Comparison of ENCODE assay signal across 1 cellular context in genomic region chr9:93064392-93065124, GRCh38.
A peak's percentile ranks its signal among the peaks of the same experiment; 100 is the strongest.
TF ChIP-seq lines count a peak whose summit lies in the region.

No MANE protein-coding gene starts in this region.

TF ChIP-seq in K562, 482 proteins besides CTCF, POLR2A, EP300 and RAD21 (continued from another document and continues in another):
- TF ChIP-seq, protein P1, sequence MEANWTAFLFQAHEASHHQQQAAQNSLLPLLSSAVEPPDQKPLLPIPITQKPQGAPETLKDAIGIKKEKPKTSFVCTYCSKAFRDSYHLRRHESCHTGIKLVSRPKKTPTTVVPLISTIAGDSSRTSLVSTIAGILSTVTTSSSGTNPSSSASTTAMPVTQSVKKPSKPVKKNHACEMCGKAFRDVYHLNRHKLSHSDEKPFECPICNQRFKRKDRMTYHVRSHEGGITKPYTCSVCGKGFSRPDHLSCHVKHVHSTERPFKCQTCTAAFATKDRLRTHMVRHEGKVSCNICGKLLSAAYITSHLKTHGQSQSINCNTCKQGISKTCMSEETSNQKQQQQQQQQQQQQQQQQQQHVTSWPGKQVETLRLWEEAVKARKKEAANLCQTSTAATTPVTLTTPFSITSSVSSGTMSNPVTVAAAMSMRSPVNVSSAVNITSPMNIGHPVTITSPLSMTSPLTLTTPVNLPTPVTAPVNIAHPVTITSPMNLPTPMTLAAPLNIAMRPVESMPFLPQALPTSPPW (CRISPR knock-in tag; IDR thresholded peaks at IDR 0.05) = peak; percentile 75
- TF ChIP-seq CTBP1 (IDR thresholded peaks at IDR 0.05; ENCODE audit: borderline replicate concordance) = peak; percentile 93
- no peak for TF ChIP-seq SAFB2 (IDR thresholded peaks at IDR 0.05; ENCODE audit: borderline replicate concordance, low read depth, low read length, severe bottlenecking)
- TF ChIP-seq MAZ (CRISPR knock-in tag; conservative IDR thresholded peaks at IDR 0.05 in 1 of 2, IDR thresholded peaks at IDR 0.05 in 1 of 2) = peak; percentile 63 to 70
- no peak for TF ChIP-seq GATA2 (CRISPR knock-in tag; IDR thresholded peaks at IDR 0.05)
- TF ChIP-seq MYNN (IDR thresholded peaks at IDR 0.05) = peak; percentile 53; the same call in 1 of the 2 replicates
- TF ChIP-seq MYNN (CRISPR knock-in tag; IDR thresholded peaks at IDR 0.05) = no peak
- TF ChIP-seq, protein P2, sequence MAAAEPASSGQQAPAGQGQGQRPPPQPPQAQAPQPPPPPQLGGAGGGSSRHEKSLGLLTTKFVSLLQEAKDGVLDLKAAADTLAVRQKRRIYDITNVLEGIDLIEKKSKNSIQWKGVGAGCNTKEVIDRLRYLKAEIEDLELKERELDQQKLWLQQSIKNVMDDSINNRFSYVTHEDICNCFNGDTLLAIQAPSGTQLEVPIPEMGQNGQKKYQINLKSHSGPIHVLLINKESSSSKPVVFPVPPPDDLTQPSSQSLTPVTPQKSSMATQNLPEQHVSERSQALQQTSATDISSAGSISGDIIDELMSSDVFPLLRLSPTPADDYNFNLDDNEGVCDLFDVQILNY (CRISPR knock-in tag; IDR thresholded peaks at IDR 0.05) = 0 out of 2 replicates have a peak, but pooled peaks have one; percentile 76
- no peak for TF ChIP-seq ZNF124 (CRISPR knock-in tag; IDR thresholded peaks at IDR 0.05)
- no peak for TF ChIP-seq ZNF232 (CRISPR knock-in tag; IDR thresholded peaks at IDR 0.05)
- TF ChIP-seq NFIC (IDR thresholded peaks at IDR 0.05) = no peak
- TF ChIP-seq, protein P3, sequence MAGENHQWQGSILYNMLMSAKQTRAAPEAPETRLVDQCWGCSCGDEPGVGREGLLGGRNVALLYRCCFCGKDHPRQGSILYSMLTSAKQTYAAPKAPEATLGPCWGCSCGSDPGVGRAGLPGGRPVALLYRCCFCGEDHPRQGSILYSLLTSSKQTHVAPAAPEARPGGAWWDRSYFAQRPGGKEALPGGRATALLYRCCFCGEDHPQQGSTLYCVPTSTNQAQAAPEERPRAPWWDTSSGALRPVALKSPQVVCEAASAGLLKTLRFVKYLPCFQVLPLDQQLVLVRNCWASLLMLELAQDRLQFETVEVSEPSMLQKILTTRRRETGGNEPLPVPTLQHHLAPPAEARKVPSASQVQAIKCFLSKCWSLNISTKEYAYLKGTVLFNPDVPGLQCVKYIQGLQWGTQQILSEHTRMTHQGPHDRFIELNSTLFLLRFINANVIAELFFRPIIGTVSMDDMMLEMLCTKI (IDR thresholded peaks at IDR 0.05; ENCODE audit: partially characterized antibody) = no peak
- TF ChIP-seq ARID1B (IDR thresholded peaks at IDR 0.05) = peak; percentile 66; the same call in 1 of the 2 replicates
- TF ChIP-seq SMARCA4 (IDR thresholded peaks at IDR 0.05) = peak; percentile 43; the same call in 1 of the 2 replicates
- TF ChIP-seq, protein P4, sequence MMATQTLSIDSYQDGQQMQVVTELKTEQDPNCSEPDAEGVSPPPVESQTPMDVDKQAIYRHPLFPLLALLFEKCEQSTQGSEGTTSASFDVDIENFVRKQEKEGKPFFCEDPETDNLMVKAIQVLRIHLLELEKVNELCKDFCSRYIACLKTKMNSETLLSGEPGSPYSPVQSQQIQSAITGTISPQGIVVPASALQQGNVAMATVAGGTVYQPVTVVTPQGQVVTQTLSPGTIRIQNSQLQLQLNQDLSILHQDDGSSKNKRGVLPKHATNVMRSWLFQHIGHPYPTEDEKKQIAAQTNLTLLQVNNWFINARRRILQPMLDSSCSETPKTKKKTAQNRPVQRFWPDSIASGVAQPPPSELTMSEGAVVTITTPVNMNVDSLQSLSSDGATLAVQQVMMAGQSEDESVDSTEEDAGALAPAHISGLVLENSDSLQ (IDR thresholded peaks at IDR 0.05) = peak; percentile 92
- no peak for TF ChIP-seq HNRNPUL1 (IDR thresholded peaks at IDR 0.05; ENCODE audit: low read length)
- TF ChIP-seq TOE1 (IDR thresholded peaks at IDR 0.05; ENCODE audit: borderline replicate concordance) = peak; percentile 65; the same call in 1 of the 2 replicates
- TF ChIP-seq TOE1 (CRISPR knock-in tag; IDR thresholded peaks at IDR 0.05; ENCODE audit: borderline replicate concordance, low read depth) = no peak
- no peak for TF ChIP-seq ZZZ3 (IDR thresholded peaks at IDR 0.05)
- TF ChIP-seq, protein P5, sequence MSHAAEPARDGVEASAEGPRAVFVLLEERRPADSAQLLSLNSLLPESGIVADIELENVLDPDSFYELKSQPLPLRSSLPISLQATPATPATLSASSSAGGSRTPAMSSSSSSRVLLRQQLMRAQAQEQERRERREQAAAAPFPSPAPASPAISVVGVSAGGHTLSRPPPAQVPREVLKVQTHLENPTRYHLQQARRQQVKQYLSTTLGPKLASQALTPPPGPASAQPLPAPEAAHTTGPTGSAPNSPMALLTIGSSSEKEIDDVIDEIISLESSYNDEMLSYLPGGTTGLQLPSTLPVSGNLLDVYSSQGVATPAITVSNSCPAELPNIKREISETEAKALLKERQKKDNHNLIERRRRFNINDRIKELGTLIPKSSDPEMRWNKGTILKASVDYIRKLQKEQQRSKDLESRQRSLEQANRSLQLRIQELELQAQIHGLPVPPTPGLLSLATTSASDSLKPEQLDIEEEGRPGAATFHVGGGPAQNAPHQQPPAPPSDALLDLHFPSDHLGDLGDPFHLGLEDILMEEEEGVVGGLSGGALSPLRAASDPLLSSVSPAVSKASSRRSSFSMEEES (CRISPR knock-in tag; IDR thresholded peaks at IDR 0.05) = no peak
- TF ChIP-seq, protein P6, sequence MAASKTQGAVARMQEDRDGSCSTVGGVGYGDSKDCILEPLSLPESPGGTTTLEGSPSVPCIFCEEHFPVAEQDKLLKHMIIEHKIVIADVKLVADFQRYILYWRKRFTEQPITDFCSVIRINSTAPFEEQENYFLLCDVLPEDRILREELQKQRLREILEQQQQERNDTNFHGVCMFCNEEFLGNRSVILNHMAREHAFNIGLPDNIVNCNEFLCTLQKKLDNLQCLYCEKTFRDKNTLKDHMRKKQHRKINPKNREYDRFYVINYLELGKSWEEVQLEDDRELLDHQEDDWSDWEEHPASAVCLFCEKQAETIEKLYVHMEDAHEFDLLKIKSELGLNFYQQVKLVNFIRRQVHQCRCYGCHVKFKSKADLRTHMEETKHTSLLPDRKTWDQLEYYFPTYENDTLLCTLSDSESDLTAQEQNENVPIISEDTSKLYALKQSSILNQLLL (CRISPR knock-in tag; IDR thresholded peaks at IDR 0.05; ENCODE audit: borderline replicate concordance) = no peak
- no peak; the same call in 1 of the 2 replicates for TF ChIP-seq ZNF24 (IDR thresholded peaks at IDR 0.05)
- no peak for TF ChIP-seq HMGN3 (IDR thresholded peaks at IDR 0.05; ENCODE audit: borderline replicate concordance, extremely low read depth, insufficient read length, low read depth, low read length)
- TF ChIP-seq ZC3H4 (CRISPR knock-in tag; IDR thresholded peaks at IDR 0.05; ENCODE audit: borderline replicate concordance) = no peak
- no peak for TF ChIP-seq ZNF217 (CRISPR knock-in tag; IDR thresholded peaks at IDR 0.05)
- TF ChIP-seq MNT (conservative IDR thresholded peaks at IDR 0.05) = no peak; a peak in 1 of 4 replicates
- TF ChIP-seq FOXA3 (CRISPR knock-in tag; conservative IDR thresholded peaks at IDR 0.05 in 1 of 2, IDR thresholded peaks at IDR 0.05 in 1 of 2) = peak in 1 of 2 experiments; percentile 70; a peak in 1 of 4 replicates
- 0 out of 2 replicates have a peak, but pooled peaks have one; percentile 4 for TF ChIP-seq CBFA2T2 (conservative IDR thresholded peaks at IDR 0.05)
- peak; percentile 66 for TF ChIP-seq MYC (IDR thresholded peaks at IDR 0.05; ENCODE audit: low read depth, low read length)
- TF ChIP-seq MYC (CRISPR knock-in tag; IDR thresholded peaks at IDR 0.05; ENCODE audit: borderline replicate concordance, low read depth) = no peak
- TF ChIP-seq ELK1 (CRISPR knock-in tag; IDR thresholded peaks at IDR 0.05) = no peak
- 0 out of 2 replicates have a peak, but pooled peaks have one; percentile 10 for TF ChIP-seq KLF16 (IDR thresholded peaks at IDR 0.05)
- no peak for TF ChIP-seq ELF1 (tag; IDR thresholded peaks at IDR 0.05)
- TF ChIP-seq CBX1 (IDR thresholded peaks at IDR 0.05; ENCODE audit: low read depth) = peak; percentile 26; the same call in 1 of the 2 replicates
- TF ChIP-seq SMARCE1 (IDR thresholded peaks at IDR 0.05) = no peak
- TF ChIP-seq SIX5 (IDR thresholded peaks at IDR 0.05; ENCODE audit: borderline replicate concordance in 1 of 2, insufficient read depth in 1 of 2, low read depth in 1 of 2, low read length in 2 of 2) = no peak
- no peak for TF ChIP-seq SRSF3 (IDR thresholded peaks at IDR 0.05; ENCODE audit: insufficient read depth, low read length)
- TF ChIP-seq ZNF766 (CRISPR knock-in tag; conservative IDR thresholded peaks at IDR 0.05) = peak; percentile 74; the same call in 1 of the 2 replicates
- TF ChIP-seq YBX1 (IDR thresholded peaks at IDR 0.05) = no peak
- TF ChIP-seq, protein P7, sequence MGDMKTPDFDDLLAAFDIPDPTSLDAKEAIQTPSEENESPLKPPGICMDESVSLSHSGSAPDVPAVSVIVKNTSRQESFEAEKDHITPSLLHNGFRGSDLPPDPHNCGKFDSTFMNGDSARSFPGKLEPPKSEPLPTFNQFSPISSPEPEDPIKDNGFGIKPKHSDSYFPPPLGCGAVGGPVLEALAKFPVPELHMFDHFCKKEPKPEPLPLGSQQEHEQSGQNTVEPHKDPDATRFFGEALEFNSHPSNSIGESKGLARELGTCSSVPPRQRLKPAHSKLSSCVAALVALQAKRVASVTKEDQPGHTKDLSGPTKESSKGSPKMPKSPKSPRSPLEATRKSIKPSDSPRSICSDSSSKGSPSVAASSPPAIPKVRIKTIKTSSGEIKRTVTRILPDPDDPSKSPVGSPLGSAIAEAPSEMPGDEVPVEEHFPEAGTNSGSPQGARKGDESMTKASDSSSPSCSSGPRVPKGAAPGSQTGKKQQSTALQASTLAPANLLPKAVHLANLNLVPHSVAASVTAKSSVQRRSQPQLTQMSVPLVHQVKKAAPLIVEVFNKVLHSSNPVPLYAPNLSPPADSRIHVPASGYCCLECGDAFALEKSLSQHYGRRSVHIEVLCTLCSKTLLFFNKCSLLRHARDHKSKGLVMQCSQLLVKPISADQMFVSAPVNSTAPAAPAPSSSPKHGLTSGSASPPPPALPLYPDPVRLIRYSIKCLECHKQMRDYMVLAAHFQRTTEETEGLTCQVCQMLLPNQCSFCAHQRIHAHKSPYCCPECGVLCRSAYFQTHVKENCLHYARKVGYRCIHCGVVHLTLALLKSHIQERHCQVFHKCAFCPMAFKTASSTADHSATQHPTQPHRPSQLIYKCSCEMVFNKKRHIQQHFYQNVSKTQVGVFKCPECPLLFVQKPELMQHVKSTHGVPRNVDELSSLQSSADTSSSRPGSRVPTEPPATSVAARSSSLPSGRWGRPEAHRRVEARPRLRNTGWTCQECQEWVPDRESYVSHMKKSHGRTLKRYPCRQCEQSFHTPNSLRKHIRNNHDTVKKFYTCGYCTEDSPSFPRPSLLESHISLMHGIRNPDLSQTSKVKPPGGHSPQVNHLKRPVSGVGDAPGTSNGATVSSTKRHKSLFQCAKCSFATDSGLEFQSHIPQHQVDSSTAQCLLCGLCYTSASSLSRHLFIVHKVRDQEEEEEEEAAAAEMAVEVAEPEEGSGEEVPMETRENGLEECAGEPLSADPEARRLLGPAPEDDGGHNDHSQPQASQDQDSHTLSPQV (IDR thresholded peaks at IDR 0.05) = no peak
- 0 out of 2 replicates have a peak, but pooled peaks have one; percentile 45 for TF ChIP-seq ETS1 (conservative IDR thresholded peaks at IDR 0.05; ENCODE audit: control insufficient read depth, low read depth, low read length)
- no peak for TF ChIP-seq PHF8 (IDR thresholded peaks at IDR 0.05; ENCODE audit: borderline replicate concordance, low read length)
- no peak for TF ChIP-seq IRF9 (tag; IDR thresholded peaks at IDR 0.05)
- TF ChIP-seq MXI1 (IDR thresholded peaks at IDR 0.05; ENCODE audit: low read depth, low read length) = no peak
- TF ChIP-seq THRB (CRISPR knock-in tag; conservative IDR thresholded peaks at IDR 0.05) = peak; percentile 27; the same call in 1 of the 2 replicates
